ENCODE assay signal across 15 cellular contexts in the genomic region with DNA sequence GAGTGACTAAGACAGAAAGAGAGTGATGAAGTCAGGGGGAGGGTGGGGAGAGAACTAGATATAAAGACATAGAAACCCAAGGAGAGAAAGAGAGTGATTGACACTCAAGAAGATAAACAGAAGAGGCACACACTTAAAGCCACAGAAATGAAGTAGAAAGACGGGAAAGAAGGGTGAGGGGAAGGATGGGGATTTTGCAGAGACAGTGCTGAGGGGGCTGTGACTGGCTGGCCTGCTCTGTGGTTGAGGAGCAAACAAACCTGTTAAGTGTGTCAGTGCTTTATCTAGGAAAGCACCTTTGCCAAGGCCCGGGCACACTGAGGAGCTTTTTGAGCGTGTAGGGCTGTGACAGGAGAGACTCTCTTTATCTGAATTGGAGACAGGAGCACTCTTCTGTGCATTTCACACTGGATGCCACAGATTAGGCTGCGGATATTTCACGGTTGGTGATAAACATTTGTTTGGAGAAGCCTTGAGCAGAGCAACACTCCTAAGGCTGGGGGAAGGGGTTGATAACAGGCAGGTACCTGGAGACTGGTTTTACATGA.
DNase-seq lines count a peak whose midpoint lies in the region; ATAC-seq and TF ChIP-seq lines count a peak whose summit lies in the region.
"Had no signal": no experiment of that assay in that cellular context is flagged by ENCODE, and none has a peak within 500 bp of the region (broad histone marks: within the 10 kb centered on the region; RNA-seq: fewer than 3 reads in every experiment).

No MANE protein-coding gene starts in this region.

- DNase-seq in CD8-positive, alpha-beta memory T cell = no peak
- DNase-seq in GM20000 (ENCODE audit: low spot score) = peak; percentile 10
- no peak for DNase-seq in PC-9
- DNase-seq in foreskin keratinocyte = no peak
- no peak for DNase-seq in hepatic stellate cell (ENCODE audit: low spot score)
- no peak for DNase-seq in NCI-H1105 treated with DMSO at 0.1 percent for 48 hours (lab: John Stamatoyannopoulos, UW)
- DNase-seq in stimulated activated CD4-positive, alpha-beta T cell treated with anti-CD3 and anti-CD28 coated beads, Interleukin-15, amount 100 ng/mL, for 24 hours = no peak
- no peak for DNase-seq in OCI-LY7 (ENCODE audit: low spot score)
- DNase-seq: activated CD4-positive, alpha-beta T cell treated with anti-CD3 and anti-CD28 coated beads for 1 hour; activated naive CD4-positive, alpha-beta T cell; C1 segment of cervical spinal cord; GF-D8; GOT3; midbrain; NCI-H1417 treated with DMSO at 0.1 percent for 48 hours had no signal

- no peaks in the 10 kb centered on the region for H3K27me3 ChIP-seq in CD8-positive, alpha-beta memory T cell (ENCODE audit: insufficient read depth, low read length, poor library complexity, severe bottlenecking)
- no peaks in the 10 kb centered on the region for H3K27me3 ChIP-seq in PC-9 (ENCODE audit: insufficient read depth, low read depth)
- H3K27me3 ChIP-seq in foreskin keratinocyte = no peaks in the 10 kb centered on the region

- ATAC-seq in foreskin keratinocyte = peak; percentile 2

- no peak overlapping the region for H3K4me2 ChIP-seq in PC-9
- H3K4me2 ChIP-seq in OCI-LY7 (ENCODE audit: low read length) = no peak overlapping the region

- H3K4me3 Mint-ChIP-seq in CD8-positive, alpha-beta memory T cell = no peak overlapping the region

- peak overlapping the region; percentile 14 for H3K27ac ChIP-seq in CD8-positive, alpha-beta memory T cell (ENCODE audit: low read depth, low read length)
- H3K27ac ChIP-seq in PC-9 = 0 out of 2 replicates have a peak overlapping the region, but pooled peaks have one; percentile 14
- H3K27ac ChIP-seq in foreskin keratinocyte = no peak overlapping the region
- no peak overlapping the region for H3K27ac ChIP-seq in OCI-LY7 (ENCODE audit: low read depth, low read length, poor library complexity, severe bottlenecking)

- H2AFZ ChIP-seq in PC-9 (no peak overlapping the region; the same call in 1 of the 2 replicates), OCI-LY7 (ENCODE audit: low read length) (no peak overlapping the region)

- no TSS peak for BruUV-seq in PC-9 (replicated peaks; lab: Mats Ljungman, UMichigan)
- BruUV-seq in OCI-LY7 (replicated peaks; lab: Mats Ljungman, UMichigan) = no TSS peak

- H3K9me2 ChIP-seq in PC-9 (ENCODE audit: insufficient read depth) (no peaks in the 10 kb centered on the region), OCI-LY7 (ENCODE audit: insufficient read depth, low read length) (no peaks in the 10 kb centered on the region)

- H3F3A ChIP-seq in PC-9 (ENCODE audit: insufficient read depth, low read depth) = peaks cover 22% of the 10 kb centered on the region

- H3K27ac Mint-ChIP-seq in CD8-positive, alpha-beta memory T cell = peak overlapping the region in 5 of 8 donors; percentile 0 to 63 (median 35)

- H4K20me1 ChIP-seq in PC-9 (ENCODE audit: insufficient read depth) (no peaks in the 10 kb centered on the region), OCI-LY7 (ENCODE audit: insufficient read depth, low read length) (peaks cover 3% of the 10 kb centered on the region; the same call in 1 of the 2 replicates)

- POLR2A ChIA-PET in CD8-positive, alpha-beta memory T cell (lab: Charles Lee) = no interaction called here
- POLR2A ChIA-PET in PC-9 (lab: Charles Lee; ENCODE audit: unreplicated experiment) (no interaction called here), OCI-LY7 (lab: Charles Lee) (interaction anchor here (0.6 to 1.2 kb wide), 2 partner anchors 9 to 410 kb away, joined by 3 to 6 read pairs; no protein-coding TSS in a partner anchor)

- H3K4me1 ChIP-seq in CD8-positive, alpha-beta memory T cell (ENCODE audit: insufficient read depth, low read length) = no peaks in the 10 kb centered on the region
- H3K4me1 ChIP-seq in PC-9 (replicated peaks; ENCODE audit: insufficient read depth) (peaks cover 48% of the 10 kb centered on the region), foreskin keratinocyte (peaks cover 27% of the 10 kb centered on the region), OCI-LY7 (ENCODE audit: insufficient read depth, low read length, poor library complexity, severe bottlenecking) (no peaks in the 10 kb centered on the region)

- H3K9me3 Mint-ChIP-seq in CD8-positive, alpha-beta memory T cell = no peaks in the 10 kb centered on the region

- peaks cover 12 to 14% (median 13%) of the 10 kb centered on the region in 3 donors for H3K4me1 Mint-ChIP-seq in CD8-positive, alpha-beta memory T cell

- peaks cover 11 to 95% (median 37%) of the 10 kb centered on the region in 3 donors for H3K36me3 Mint-ChIP-seq in CD8-positive, alpha-beta memory T cell

- H3K27me3 Mint-ChIP-seq in CD8-positive, alpha-beta memory T cell = no peaks in the 10 kb centered on the region

- H3K4me3 ChIP-seq in CD8-positive, alpha-beta memory T cell (ENCODE audit: low read length) = no peak overlapping the region
- H3K4me3 ChIP-seq in PC-9 (no peak overlapping the region), OCI-LY7 (ENCODE audit: low read depth, low read length, poor library complexity, severe bottlenecking) (no peak overlapping the region)

- H3K79me2 ChIP-seq in PC-9 (ENCODE audit: low read depth) (no peaks in the 10 kb centered on the region), OCI-LY7 (ENCODE audit: insufficient read depth, low read depth, low read length) (no peaks in the 10 kb centered on the region)

- CTCF ChIA-PET in CD8-positive, alpha-beta memory T cell (lab: Charles Lee) = no interaction called here
- CTCF ChIA-PET in PC-9 (lab: Charles Lee) = no interaction called here
- CTCF ChIA-PET in OCI-LY7 (lab: Charles Lee; ENCODE audit: unreplicated experiment) = no interaction called here

- peaks cover 53% of the 10 kb centered on the region for H3K36me3 ChIP-seq in CD8-positive, alpha-beta memory T cell (ENCODE audit: insufficient read depth, low read length)
- H3K36me3 ChIP-seq in PC-9 (ENCODE audit: low read depth) = no peaks in the 10 kb centered on the region
- H3K36me3 ChIP-seq in OCI-LY7 (ENCODE audit: insufficient read depth, low read length) = peaks cover 96% of the 10 kb centered on the region

- TF ChIP-seq CTCF in GM20000 (IDR thresholded peaks at IDR 0.05; ENCODE audit: extremely low read depth, missing control alignments) (no peak), PC-9 (conservative IDR thresholded peaks at IDR 0.05) (no peak), foreskin keratinocyte (conservative IDR thresholded peaks at IDR 0.05) (no peak), OCI-LY7 (conservative IDR thresholded peaks at IDR 0.05; ENCODE audit: low read length) (no peak)

- intact Hi-C loops in PC-9 (cut with micrococcal nuclease; ENCODE audit: unreplicated experiment) (loop anchor here (10.0 kb wide), 1 partner anchor 1391 kb away; no protein-coding TSS in a partner anchor), OCI-LY7 (cut with micrococcal nuclease; ENCODE audit: unreplicated experiment) (no loop called here)

- no peaks in the 10 kb centered on the region for H3K9me3 ChIP-seq in CD8-positive, alpha-beta memory T cell (ENCODE audit: low read length)
- H3K9me3 ChIP-seq in PC-9 (ENCODE audit: insufficient read depth, low read depth) (no peaks in the 10 kb centered on the region), OCI-LY7 (ENCODE audit: low read length) (no peaks in the 10 kb centered on the region)

Comparison
In these comparisons a context has a peak if more than half of its experiments do, and no peak if none do; other contexts are left out.
1. H3K27ac ChIP-seq: peak in CD8-positive, alpha-beta memory T cell (single experiment) and PC-9 (single experiment); none in foreskin keratinocyte (single experiment) and OCI-LY7 (single experiment).